Comparison of ENCODE assay signal across 1 cellular context in the genomic region with DNA sequence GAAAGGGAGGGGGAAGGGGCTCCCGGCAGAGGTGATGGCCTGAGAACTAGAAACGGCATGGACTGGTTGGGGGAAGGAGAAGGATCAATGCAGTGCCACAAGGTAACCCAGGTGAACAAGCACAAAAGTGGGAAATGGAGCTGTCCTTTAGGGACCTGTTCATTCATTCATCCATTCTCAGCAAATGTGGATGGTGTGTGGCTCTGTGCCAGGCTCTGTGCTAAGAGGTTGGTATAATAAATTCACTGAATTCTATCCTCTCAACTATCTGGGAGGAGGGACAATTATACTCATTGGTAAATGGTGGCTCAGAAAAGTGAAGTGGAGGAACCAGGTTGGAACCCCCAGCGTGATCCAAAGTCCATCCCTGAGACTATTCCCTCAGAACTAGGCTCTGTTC.
TF ChIP-seq lines count a peak whose summit lies in the region.

No MANE protein-coding gene starts in this region.

TF ChIP-seq in SK-N-SH treated with all-trans-retinoic acid at 6 μM for 48 hours, 23 proteins besides CTCF, POLR2A, EP300 and RAD21 (continued from another document):
- TF ChIP-seq, protein P1, sequence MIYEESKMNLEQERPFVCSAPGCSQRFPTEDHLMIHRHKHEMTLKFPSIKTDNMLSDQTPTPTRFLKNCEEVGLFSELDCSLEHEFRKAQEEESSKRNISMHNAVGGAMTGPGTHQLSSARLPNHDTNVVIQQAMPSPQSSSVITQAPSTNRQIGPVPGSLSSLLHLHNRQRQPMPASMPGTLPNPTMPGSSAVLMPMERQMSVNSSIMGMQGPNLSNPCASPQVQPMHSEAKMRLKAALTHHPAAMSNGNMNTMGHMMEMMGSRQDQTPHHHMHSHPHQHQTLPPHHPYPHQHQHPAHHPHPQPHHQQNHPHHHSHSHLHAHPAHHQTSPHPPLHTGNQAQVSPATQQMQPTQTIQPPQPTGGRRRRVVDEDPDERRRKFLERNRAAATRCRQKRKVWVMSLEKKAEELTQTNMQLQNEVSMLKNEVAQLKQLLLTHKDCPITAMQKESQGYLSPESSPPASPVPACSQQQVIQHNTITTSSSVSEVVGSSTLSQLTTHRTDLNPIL (CRISPR knock-in tag; IDR thresholded peaks at IDR 0.05; ENCODE audit: low read depth) = no peak
- TF ChIP-seq, protein P2, sequence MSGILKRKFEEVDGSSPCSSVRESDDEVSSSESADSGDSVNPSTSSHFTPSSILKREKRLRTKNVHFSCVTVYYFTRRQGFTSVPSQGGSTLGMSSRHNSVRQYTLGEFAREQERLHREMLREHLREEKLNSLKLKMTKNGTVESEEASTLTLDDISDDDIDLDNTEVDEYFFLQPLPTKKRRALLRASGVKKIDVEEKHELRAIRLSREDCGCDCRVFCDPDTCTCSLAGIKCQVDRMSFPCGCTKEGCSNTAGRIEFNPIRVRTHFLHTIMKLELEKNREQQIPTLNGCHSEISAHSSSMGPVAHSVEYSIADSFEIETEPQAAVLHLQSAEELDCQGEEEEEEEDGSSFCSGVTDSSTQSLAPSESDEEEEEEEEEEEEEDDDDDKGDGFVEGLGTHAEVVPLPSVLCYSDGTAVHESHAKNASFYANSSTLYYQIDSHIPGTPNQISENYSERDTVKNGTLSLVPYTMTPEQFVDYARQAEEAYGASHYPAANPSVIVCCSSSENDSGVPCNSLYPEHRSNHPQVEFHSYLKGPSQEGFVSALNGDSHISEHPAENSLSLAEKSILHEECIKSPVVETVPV (CRISPR knock-in tag; IDR thresholded peaks at IDR 0.05) = no peak
- TF ChIP-seq ZFP3 (CRISPR knock-in tag; IDR thresholded peaks at IDR 0.05) = no peak
- TF ChIP-seq, protein P3, sequence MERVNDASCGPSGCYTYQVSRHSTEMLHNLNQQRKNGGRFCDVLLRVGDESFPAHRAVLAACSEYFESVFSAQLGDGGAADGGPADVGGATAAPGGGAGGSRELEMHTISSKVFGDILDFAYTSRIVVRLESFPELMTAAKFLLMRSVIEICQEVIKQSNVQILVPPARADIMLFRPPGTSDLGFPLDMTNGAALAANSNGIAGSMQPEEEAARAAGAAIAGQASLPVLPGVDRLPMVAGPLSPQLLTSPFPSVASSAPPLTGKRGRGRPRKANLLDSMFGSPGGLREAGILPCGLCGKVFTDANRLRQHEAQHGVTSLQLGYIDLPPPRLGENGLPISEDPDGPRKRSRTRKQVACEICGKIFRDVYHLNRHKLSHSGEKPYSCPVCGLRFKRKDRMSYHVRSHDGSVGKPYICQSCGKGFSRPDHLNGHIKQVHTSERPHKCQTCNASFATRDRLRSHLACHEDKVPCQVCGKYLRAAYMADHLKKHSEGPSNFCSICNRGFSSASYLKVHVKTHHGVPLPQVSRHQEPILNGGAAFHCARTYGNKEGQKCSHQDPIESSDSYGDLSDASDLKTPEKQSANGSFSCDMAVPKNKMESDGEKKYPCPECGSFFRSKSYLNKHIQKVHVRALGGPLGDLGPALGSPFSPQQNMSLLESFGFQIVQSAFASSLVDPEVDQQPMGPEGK (CRISPR knock-in tag; IDR thresholded peaks at IDR 0.05; ENCODE audit: borderline replicate concordance) = no peak
- no peak for TF ChIP-seq ZNF70 (CRISPR knock-in tag; IDR thresholded peaks at IDR 0.05)
